ENCODE assay signal across 9 cellular contexts in genomic region chr2:96143848-96144480, GRCh38. TPM values are rescaled to one million over a fixed set of nuclear protein-coding genes. Genes with fewer than 3 reads are reported as not detected.
DNase-seq lines count a peak whose midpoint lies in the region; ATAC-seq, FAIRE-seq and TF ChIP-seq lines count a peak whose summit lies in the region.
"Had no signal": no experiment of that assay in that cellular context is flagged by ENCODE, and none has a peak within 500 bp of the region (broad histone marks: within the 10 kb centered on the region; RNA-seq: fewer than 3 reads in every experiment).

No MANE protein-coding gene starts in this region.

- no peaks in the 10 kb centered on the region for H3K79me2 ChIP-seq in HepG2 (ENCODE audit: insufficient read depth, low read length)

- H3K27me3 ChIP-seq in HepG2 (ENCODE audit: control insufficient read depth in 1 of 2, insufficient read depth in 2 of 2, low read length in 2 of 2) = peaks cover 8 to 57% of the 10 kb centered on the region in 2 experiments; a peak in 4 of 5 replicates
- no peaks in the 10 kb centered on the region for H3K27me3 ChIP-seq in thymus (ENCODE audit: control insufficient read depth, insufficient read depth)

- DNase-seq in NCI-H1417 (lab: John Stamatoyannopoulos, UW) = peak in 2 of 3 experiments; percentile 63 to 74
- DNase-seq in NCI-H1417 treated with DMSO at 0.1 percent for 48 hours (lab: John Stamatoyannopoulos, UW) = no peak
- DNase-seq in NCI-H510A (lab: John Stamatoyannopoulos, UW) = peak; percentile 32
- peak; percentile 59 for DNase-seq in activated naive CD4-positive, alpha-beta T cell treated with anti-CD3 and anti-CD28 coated beads, Interleukin-2, amount 10 ng/mL, durations not matched to agents 7 days and 5 days
- no peak for DNase-seq in HepG2 (ENCODE audit: low spot score)
- DNase-seq in RCC 7860 (ENCODE audit: low spot score) = no peak
- no peak for DNase-seq in NCI-H774 (lab: John Stamatoyannopoulos, UW)

- BruUV-seq in HepG2 (replicated peaks; lab: Mats Ljungman, UMichigan) = no TSS peak

- H3K9me3 ChIP-seq in HepG2 (ENCODE audit: low read length) (no peaks in the 10 kb centered on the region), thymus (ENCODE audit: control insufficient read depth) (no peaks in the 10 kb centered on the region)
- H3K9me3 ChIP-seq: A549 had no signal

- no peak overlapping the region for H3K4me2 ChIP-seq in HepG2 (ENCODE audit: low read depth, low read length)

- ATAC-seq in HepG2 = peak; percentile 77

- 51% methylated on average over 16 of the region's 23 CpGs for WGBS in HepG2 (ENCODE audit: low lambda C conversion rate)
- WGBS in thymus = 39% methylated on average over 23 of the region's 23 CpGs

- no peak overlapping the region for H3K4me3 ChIP-seq in HepG2 (replicated peaks in 1 of 3; ENCODE audit: insufficient read depth in 1 of 3, low read depth in 2 of 3, low read length in 3 of 3)
- peak overlapping the region; percentile 75 for H3K4me3 ChIP-seq in thymus (ENCODE audit: low read length)

- no peaks in the 10 kb centered on the region for H4K20me1 ChIP-seq in HepG2 (ENCODE audit: insufficient read depth, low read length)

- peak overlapping the region; percentile 93 for H3K27ac Mint-ChIP-seq in activated naive CD4-positive, alpha-beta T cell treated with anti-CD3 and anti-CD28 coated beads, Interleukin-2, amount 10 ng/mL, durations not matched to agents 7 days and 5 days

- intact Hi-C loops in HepG2 (cut with micrococcal nuclease; ENCODE audit: unreplicated experiment) = no loop called here

- H3K27ac ChIP-seq in HepG2 (ENCODE audit: extremely low read length, insufficient read depth, low read length) = no peak overlapping the region
- peak overlapping the region; percentile 99 for H3K27ac ChIP-seq in thymus (ENCODE audit: low read depth)

- peaks cover 64% of the 10 kb centered on the region for H3K4me1 Mint-ChIP-seq in activated naive CD4-positive, alpha-beta T cell treated with anti-CD3 and anti-CD28 coated beads, Interleukin-2, amount 10 ng/mL, durations not matched to agents 7 days and 5 days

- H3K4me3 Mint-ChIP-seq in activated naive CD4-positive, alpha-beta T cell treated with anti-CD3 and anti-CD28 coated beads, Interleukin-2, amount 10 ng/mL, durations not matched to agents 7 days and 5 days = peak overlapping the region; percentile 92

- TF ChIP-seq CTCF in HepG2 (CRISPR knock-in tag; IDR thresholded peaks at IDR 0.05) = 0 out of 2 replicates have a peak, but pooled peaks have one; percentile 12

- H3K4me1 ChIP-seq in HepG2 (ENCODE audit: insufficient read depth, low read length) (peaks cover 15% of the 10 kb centered on the region), thymus (ENCODE audit: control insufficient read depth, insufficient read depth, low read length) (peaks cover 45% of the 10 kb centered on the region)

- in situ Hi-C loops in HepG2 (cut with HindIII; ENCODE audit: extremely low pct_ligation_motif_present, low pct_unique_long_range_greater_than_20kb) = loop anchor here (5.0 to 25.0 kb wide), 2 partner anchors 118 to 368 kb away; partner anchors contain the start of gene NEURL3

- H3K27me3 Mint-ChIP-seq in activated naive CD4-positive, alpha-beta T cell treated with anti-CD3 and anti-CD28 coated beads, Interleukin-2, amount 10 ng/mL, durations not matched to agents 7 days and 5 days = no peaks in the 10 kb centered on the region

- H3K9me3 Mint-ChIP-seq in activated naive CD4-positive, alpha-beta T cell treated with anti-CD3 and anti-CD28 coated beads, Interleukin-2, amount 10 ng/mL, durations not matched to agents 7 days and 5 days = no peaks in the 10 kb centered on the region

- no peaks in the 10 kb centered on the region for H3K36me3 ChIP-seq in HepG2 (replicated peaks in 1 of 2; ENCODE audit: control insufficient read depth in 1 of 2, insufficient read depth in 2 of 2, low read length in 2 of 2)
- H3K36me3 ChIP-seq in thymus (ENCODE audit: control insufficient read depth, insufficient read depth) = peaks cover 26% of the 10 kb centered on the region

- POLR2A ChIA-PET in HepG2 (lab: Yijun Ruan, JAX) = no interaction called here

- CTCF ChIA-PET in activated naive CD4-positive, alpha-beta T cell treated with anti-CD3 and anti-CD28 coated beads, Interleukin-2, amount 10 ng/mL, durations not matched to agents 7 days and 5 days (lab: Charles Lee) = interaction anchor here (0.8 to 18.7 kb wide), 8 partner anchors 14 to 152 kb away, joined by 3 to 507 read pairs (median 6); partner anchors contain the start of gene ADRA2B
- CTCF ChIA-PET in HepG2 (lab: Yijun Ruan, JAX; ENCODE audit: low intra/inter-chr PET ratio, low total read pairs) = no interaction called here

- no peak for TF ChIP-seq EP300 in HepG2 (IDR thresholded peaks at IDR 0.05; ENCODE audit: low read depth in 2 of 2, low read length in 2 of 2)
- TF ChIP-seq EP300 in HepG2 (CRISPR knock-in tag; IDR thresholded peaks at IDR 0.05; ENCODE audit: borderline replicate concordance) = no peak

- peaks cover 12% of the 10 kb centered on the region for H3K36me3 Mint-ChIP-seq in activated naive CD4-positive, alpha-beta T cell treated with anti-CD3 and anti-CD28 coated beads, Interleukin-2, amount 10 ng/mL, durations not matched to agents 7 days and 5 days

- no peak overlapping the region for H3K9ac ChIP-seq in HepG2 (ENCODE audit: insufficient read depth, low read depth, low read length)

- H2AFZ ChIP-seq in HepG2 (ENCODE audit: low read length) = no peak overlapping the region

- FAIRE-seq in HepG2 (lab: Jason Lieb, UNC) (no peak), RCC 7860 (lab: Jason Lieb, UNC) (no peak)
- FAIRE-seq: A549 had no signal

- no peak for TF ChIP-seq RAD21 in HepG2 (CRISPR knock-in tag; IDR thresholded peaks at IDR 0.05)

- no peak for TF ChIP-seq POLR2A in HepG2 (IDR thresholded peaks at IDR 0.05; ENCODE audit: insufficient read depth in 1 of 2, low read depth in 2 of 2, low read length in 2 of 2)

RNA-seq across cellular contexts. Expression of gene DUSP2, which starts 1.3 kb away (rescaled TPM):
- total RNA-seq in HepG2 (2016; rRNA removed; fragmentation: Illumina TruSeq; extraction: Trizol) = not detected in 2 replicates
- total RNA-seq in HepG2 (2016; cell fraction: cytosol; rRNA removed; fragmentation: Illumina TruSeq; extraction: Trizol; ENCODE audit: low read depth) = not detected in 2 replicates
- not detected in 2 replicates for total RNA-seq in HepG2 (2016; cell fraction: insoluble cytoplasmic fraction; rRNA removed; fragmentation: Illumina TruSeq; extraction: Trizol)
- not detected in 2 replicates for total RNA-seq in HepG2 (2016; cell fraction: membrane; rRNA removed; fragmentation: Illumina TruSeq; extraction: Trizol)
- total RNA-seq in HepG2 (2016; cell fraction: nucleus; rRNA removed; fragmentation: Illumina TruSeq; extraction: Trizol) = not detected in 2 replicates
- polyA plus RNA-seq in HepG2 (2011; rRNA removed) = not detected in 2 replicates
- 0.04 TPM in 1 of 2 replicates, not detected in the other for polyA plus RNA-seq in HepG2 (2011; cell fraction: cytosol; rRNA removed)
- 0.12 and 0.18 TPM in 2 replicates for polyA plus RNA-seq in HepG2 (2011; cell fraction: nucleus; rRNA removed)
- not detected in 2 replicates for polyA plus RNA-seq in HepG2 (2012)
- not detected in 2 replicates for polyA plus RNA-seq in HepG2 (2016; cell fraction: cytosol; fragmentation: Illumina TruSeq; extraction: Trizol; ENCODE audit: low read depth)
- not detected in 2 replicates for polyA plus RNA-seq in HepG2 (2016; cell fraction: insoluble cytoplasmic fraction; fragmentation: Illumina TruSeq; extraction: Trizol; ENCODE audit: low read depth)
- not detected in 2 replicates for polyA plus RNA-seq in HepG2 (2016; cell fraction: membrane; fragmentation: Illumina TruSeq; extraction: Trizol; ENCODE audit: low read depth)
- polyA plus RNA-seq in HepG2 (2016; cell fraction: nucleus; fragmentation: Illumina TruSeq; extraction: Trizol; ENCODE audit: insufficient read depth, low read depth) = not detected in 2 replicates
- 103 TPM in 1 of 2 replicates, not detected in the other for polyA minus RNA-seq in HepG2 (2011; rRNA and poly(A)+ RNA removed; ENCODE audit: low replicate concordance)
- polyA minus RNA-seq in HepG2 (2011; cell fraction: cytosol; rRNA and poly(A)+ RNA removed) = 0.69 and 1.3 TPM in 2 replicates
- 0.25 and 0.52 TPM in 2 replicates for polyA minus RNA-seq in HepG2 (2011; cell fraction: nucleus; rRNA and poly(A)+ RNA removed)
- polyA plus RNA-seq in thymus = 208 TPM

RNA-seq across cellular contexts. Expression of gene ASTL, which starts 5.7 kb away (rescaled TPM):
- not detected in 2 replicates for total RNA-seq in HepG2 (2016; rRNA removed; fragmentation: Illumina TruSeq; extraction: Trizol)
- not detected in 2 replicates for total RNA-seq in HepG2 (2016; cell fraction: cytosol; rRNA removed; fragmentation: Illumina TruSeq; extraction: Trizol; ENCODE audit: low read depth)
- not detected in 2 replicates for total RNA-seq in HepG2 (2016; cell fraction: insoluble cytoplasmic fraction; rRNA removed; fragmentation: Illumina TruSeq; extraction: Trizol)
- not detected in 2 replicates for total RNA-seq in HepG2 (2016; cell fraction: membrane; rRNA removed; fragmentation: Illumina TruSeq; extraction: Trizol)
- total RNA-seq in HepG2 (2016; cell fraction: nucleus; rRNA removed; fragmentation: Illumina TruSeq; extraction: Trizol) = not detected in 2 replicates
- polyA plus RNA-seq in HepG2 (2011; rRNA removed) (not detected in 2 replicates), thymus (2.9 TPM)
- not detected in 2 replicates for polyA plus RNA-seq in HepG2 (2011; cell fraction: cytosol; rRNA removed)
- not detected in 2 replicates for polyA plus RNA-seq in HepG2 (2011; cell fraction: nucleus; rRNA removed)
- polyA plus RNA-seq in HepG2 (2012) = not detected in 2 replicates
- polyA plus RNA-seq in HepG2 (2016; cell fraction: cytosol; fragmentation: Illumina TruSeq; extraction: Trizol; ENCODE audit: low read depth) = not detected in 2 replicates
- not detected in 2 replicates for polyA plus RNA-seq in HepG2 (2016; cell fraction: insoluble cytoplasmic fraction; fragmentation: Illumina TruSeq; extraction: Trizol; ENCODE audit: low read depth)
- polyA plus RNA-seq in HepG2 (2016; cell fraction: membrane; fragmentation: Illumina TruSeq; extraction: Trizol; ENCODE audit: low read depth) = not detected in 2 replicates
- not detected in 2 replicates for polyA plus RNA-seq in HepG2 (2016; cell fraction: nucleus; fragmentation: Illumina TruSeq; extraction: Trizol; ENCODE audit: insufficient read depth, low read depth)
- 1.6 TPM in 1 of 2 replicates, not detected in the other for polyA minus RNA-seq in HepG2 (2011; rRNA and poly(A)+ RNA removed; ENCODE audit: low replicate concordance)
- not detected in 2 replicates for polyA minus RNA-seq in HepG2 (2011; cell fraction: cytosol; rRNA and poly(A)+ RNA removed)
- polyA minus RNA-seq in HepG2 (2011; cell fraction: nucleus; rRNA and poly(A)+ RNA removed) = not detected in 2 replicates
- polyA plus RNA-seq: A549 had no signal

RNA-seq across cellular contexts. Expression of gene ADRA2B, which starts 27.6 kb away (rescaled TPM):
- total RNA-seq in HepG2 (2016; rRNA removed; fragmentation: Illumina TruSeq; extraction: Trizol) = not detected in 2 replicates
- not detected in 2 replicates for total RNA-seq in HepG2 (2016; cell fraction: cytosol; rRNA removed; fragmentation: Illumina TruSeq; extraction: Trizol; ENCODE audit: low read depth)
- not detected in 2 replicates for total RNA-seq in HepG2 (2016; cell fraction: insoluble cytoplasmic fraction; rRNA removed; fragmentation: Illumina TruSeq; extraction: Trizol)
- not detected in 2 replicates for total RNA-seq in HepG2 (2016; cell fraction: membrane; rRNA removed; fragmentation: Illumina TruSeq; extraction: Trizol)
- total RNA-seq in HepG2 (2016; cell fraction: nucleus; rRNA removed; fragmentation: Illumina TruSeq; extraction: Trizol) = not detected in 2 replicates
- polyA plus RNA-seq in HepG2 (2011; rRNA removed) (not detected in 2 replicates), thymus (0.52 TPM)
- not detected in 2 replicates for polyA plus RNA-seq in HepG2 (2011; cell fraction: cytosol; rRNA removed)
- 0.10 TPM in 1 of 2 replicates, not detected in the other for polyA plus RNA-seq in HepG2 (2011; cell fraction: nucleus; rRNA removed)
- polyA plus RNA-seq in HepG2 (2012) = not detected in 2 replicates
- not detected in 2 replicates for polyA plus RNA-seq in HepG2 (2016; cell fraction: cytosol; fragmentation: Illumina TruSeq; extraction: Trizol; ENCODE audit: low read depth)
- polyA plus RNA-seq in HepG2 (2016; cell fraction: insoluble cytoplasmic fraction; fragmentation: Illumina TruSeq; extraction: Trizol; ENCODE audit: low read depth) = not detected in 2 replicates
- polyA plus RNA-seq in HepG2 (2016; cell fraction: membrane; fragmentation: Illumina TruSeq; extraction: Trizol; ENCODE audit: low read depth) = not detected in 2 replicates
- not detected in 2 replicates for polyA plus RNA-seq in HepG2 (2016; cell fraction: nucleus; fragmentation: Illumina TruSeq; extraction: Trizol; ENCODE audit: insufficient read depth, low read depth)
- 0.07 TPM in 1 of 2 replicates, not detected in the other for polyA minus RNA-seq in HepG2 (2011; rRNA and poly(A)+ RNA removed; ENCODE audit: low replicate concordance)
- not detected in 2 replicates for polyA minus RNA-seq in HepG2 (2011; cell fraction: cytosol; rRNA and poly(A)+ RNA removed)
- polyA minus RNA-seq in HepG2 (2011; cell fraction: nucleus; rRNA and poly(A)+ RNA removed) = not detected in 2 replicates

Comparison
In these comparisons a context has a peak if more than half of its experiments do, and no peak if none do; other contexts are left out.
1. DNase-seq: peak in NCI-H1417 (2 of 3), NCI-H510A (single experiment) and activated naive CD4-positive, alpha-beta T cell treated with anti-CD3 and anti-CD28 coated beads, Interleukin-2, amount 10 ng/mL, durations not matched to agents 7 days and 5 days (single experiment); none in NCI-H1417 treated with DMSO at 0.1 percent for 48 hours (single experiment), HepG2 (single experiment), RCC 7860 (single experiment) and NCI-H774 (single experiment).
2. RNA of gene DUSP2, which starts 1.3 kb away (polyA plus RNA-seq): 208 TPM in thymus (single experiment); 0.04 to 0.18 TPM in HepG2; every median in the first group is over 100 times any median in the second.